ENCODE assay signal across 37 cellular contexts in the genomic region with DNA sequence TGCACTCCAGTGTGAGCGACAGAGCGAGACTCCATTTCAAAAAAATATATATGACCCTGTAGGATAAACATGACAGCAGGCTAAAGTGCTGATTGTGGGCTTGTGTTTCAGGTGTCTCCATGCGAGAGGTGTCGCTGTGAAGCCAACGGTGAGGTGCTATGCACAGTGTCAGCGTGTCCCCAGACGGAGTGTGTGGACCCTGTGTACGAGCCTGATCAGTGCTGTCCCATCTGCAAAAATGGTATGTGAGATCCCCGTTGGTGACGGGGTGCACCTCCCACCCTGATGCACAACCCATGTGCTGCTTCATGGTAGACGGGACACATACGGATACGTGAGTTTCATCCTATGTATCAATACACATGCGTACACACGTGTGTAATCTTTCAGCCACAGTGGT. TPM values are rescaled to one million over a fixed set of nuclear protein-coding genes. Genes with fewer than 3 reads are reported as not detected.
"Had no signal": no experiment of that assay in that cellular context is flagged by ENCODE, and none has a peak within 500 bp of the region (broad histone marks: within the 10 kb centered on the region; RNA-seq: fewer than 3 reads in every experiment).

No MANE protein-coding gene starts in this region.

- H3K36me3 Mint-ChIP-seq: activated CD4-positive, alpha-beta memory T cell treated with anti-CD3 and anti-CD28 coated beads for 36 hours; activated naive CD4-positive, alpha-beta T cell treated with anti-CD3 and anti-CD28 coated beads, Interleukin-2, amount 50 U/mL, for 72 hours; activated naive CD8-positive, alpha-beta T cell treated with anti-CD3 and anti-CD28 coated beads for 36 hours had no signal

- H3K27me3 Mint-ChIP-seq: activated B cell treated with CpG ODN at 0.5 μM for 24 hours had no signal

- H3K36me3 ChIP-seq: adrenal gland, brain microvascular endothelial cell, breast epithelium had no signal

- H3K27ac Mint-ChIP-seq: activated B cell treated with CpG ODN at 0.5 μM for 24 hours; activated CD4-positive, alpha-beta memory T cell treated with anti-CD3 and anti-CD28 coated beads for 36 hours; activated CD4-positive, alpha-beta T cell treated with anti-CD3 and anti-CD28 coated beads, Interleukin-2, amount 10 ng/mL, durations not matched to agents 24 days and 14 days; activated CD8-positive, alpha-beta T cell treated with anti-CD3 and anti-CD28 coated beads for 36 hours; activated naive CD4-positive, alpha-beta T cell treated with anti-CD3 and anti-CD28 coated beads for 36 hours; activated naive CD4-positive, alpha-beta T cell treated with anti-CD3 and anti-CD28 coated beads, Interleukin-2, amount 50 U/mL, for 72 hours; activated naive CD8-positive, alpha-beta T cell treated with anti-CD3 and anti-CD28 coated beads for 36 hours; activated T-cell treated with anti-CD3 and anti-CD28 coated beads, Interleukin-2, amount 50 U/mL, for 72 hours; activated T-helper 1 cell treated with anti-CD3 and anti-CD28 coated beads, Interleukin-12 subunit alpha, Interleukin-12 subunit beta, Interleukin-2, Interleukin-4 antibody, amounts not matched to agents 30 ng/mL and 10 ng/mL and 1 ng/mL, durations not matched to agents 14 hours and 24 hours and 36 hours; activated T-helper 17 cell treated with anti-CD3 and anti-CD28 coated beads, Interleukin-2, amount 50 U/mL, for 72 hours; T-helper 1 cell treated with Interleukin-12 subunit alpha and Interleukin-12 subunit beta and Interleukin-4 antibody, amounts not matched to agents 30 μg/mL and 1 μg/mL, for 36 hours; T-helper 2 cell treated with Interferon-gamma antibody and Interleukin-4, amounts not matched to agents 5 μg/mL and 100 μg/mL, for 36 hours had no signal

- H3K4me3 ChIP-seq: adrenal gland, body of pancreas, breast epithelium had no signal

- FAIRE-seq: astrocyte, TTC549 had no signal

- H3K4me1 Mint-ChIP-seq: activated B cell treated with CpG ODN at 0.5 μM for 24 hours; activated CD4-positive, alpha-beta T cell treated with anti-CD3 and anti-CD28 coated beads, Interleukin-2, amount 10 ng/mL, durations not matched to agents 24 days and 14 days; activated naive CD8-positive, alpha-beta T cell treated with anti-CD3 and anti-CD28 coated beads for 36 hours; activated T-helper 17 cell treated with anti-CD3 and anti-CD28 coated beads, Interleukin-2, amount 50 U/mL, for 72 hours had no signal

- H3K9me3 Mint-ChIP-seq: activated B cell treated with CpG ODN at 0.5 μM for 24 hours; activated CD4-positive, alpha-beta memory T cell treated with anti-CD3 and anti-CD28 coated beads for 36 hours; activated CD4-positive, alpha-beta T cell treated with anti-CD3 and anti-CD28 coated beads, Interleukin-2, amount 10 ng/mL, durations not matched to agents 24 days and 14 days; activated CD8-positive, alpha-beta T cell treated with anti-CD3 and anti-CD28 coated beads for 36 hours; activated naive CD4-positive, alpha-beta T cell treated with anti-CD3 and anti-CD28 coated beads for 36 hours; activated naive CD4-positive, alpha-beta T cell treated with anti-CD3 and anti-CD28 coated beads, Interleukin-2, amount 50 U/mL, for 72 hours; activated naive CD8-positive, alpha-beta T cell treated with anti-CD3 and anti-CD28 coated beads for 36 hours; activated T-cell treated with anti-CD3 and anti-CD28 coated beads, Interleukin-2, amount 50 U/mL, for 4 hours; activated T-cell treated with anti-CD3 and anti-CD28 coated beads, Interleukin-2, amount 50 U/mL, for 72 hours; activated T-helper 1 cell treated with anti-CD3 and anti-CD28 coated beads, Interleukin-12 subunit alpha, Interleukin-12 subunit beta, Interleukin-2, Interleukin-4 antibody, amounts not matched to agents 30 ng/mL and 10 ng/mL and 1 ng/mL, durations not matched to agents 14 hours and 24 hours and 36 hours; activated T-helper 17 cell treated with anti-CD3 and anti-CD28 coated beads, Interleukin-2, amount 50 U/mL, for 72 hours; T-helper 1 cell treated with Interleukin-12 subunit alpha and Interleukin-12 subunit beta and Interleukin-4 antibody, amounts not matched to agents 30 μg/mL and 1 μg/mL, for 36 hours; T-helper 2 cell treated with Interferon-gamma antibody and Interleukin-4, amounts not matched to agents 5 μg/mL and 100 μg/mL, for 36 hours had no signal

- H3K4me3 Mint-ChIP-seq: activated B cell treated with CpG ODN at 0.5 μM for 24 hours; activated CD4-positive, alpha-beta memory T cell treated with anti-CD3 and anti-CD28 coated beads for 36 hours; activated CD4-positive, alpha-beta T cell treated with anti-CD3 and anti-CD28 coated beads, Interleukin-2, amount 10 ng/mL, durations not matched to agents 24 days and 14 days; activated CD8-positive, alpha-beta T cell treated with anti-CD3 and anti-CD28 coated beads for 36 hours; activated naive CD4-positive, alpha-beta T cell treated with anti-CD3 and anti-CD28 coated beads for 36 hours; activated naive CD8-positive, alpha-beta T cell treated with anti-CD3 and anti-CD28 coated beads for 36 hours; activated T-cell treated with anti-CD3 and anti-CD28 coated beads, Interleukin-2, amount 50 U/mL, for 4 hours; activated T-cell treated with anti-CD3 and anti-CD28 coated beads, Interleukin-2, amount 50 U/mL, for 72 hours; activated T-helper 1 cell treated with anti-CD3 and anti-CD28 coated beads, Interleukin-12 subunit alpha, Interleukin-12 subunit beta, Interleukin-2, Interleukin-4 antibody, amounts not matched to agents 30 ng/mL and 10 ng/mL and 1 ng/mL, durations not matched to agents 14 hours and 24 hours and 36 hours; activated T-helper 17 cell treated with anti-CD3 and anti-CD28 coated beads, Interleukin-2, amount 50 U/mL, for 72 hours; T-helper 1 cell treated with Interleukin-12 subunit alpha and Interleukin-12 subunit beta and Interleukin-4 antibody, amounts not matched to agents 30 μg/mL and 1 μg/mL, for 36 hours; T-helper 2 cell treated with Interferon-gamma antibody and Interleukin-4, amounts not matched to agents 5 μg/mL and 100 μg/mL, for 36 hours had no signal

- H3K27me3 ChIP-seq: adrenal gland, body of pancreas, brain microvascular endothelial cell, breast epithelium had no signal

- H3K4me1 ChIP-seq: adrenal gland, body of pancreas, breast epithelium had no signal

- H3K9me3 ChIP-seq: adrenal gland, body of pancreas, breast epithelium had no signal

- DNase-seq: activated B cell treated with CpG ODN at 0.5 μM for 24 hours; activated CD4-positive, alpha-beta memory T cell treated with anti-CD3 and anti-CD28 coated beads for 36 hours; activated CD4-positive, alpha-beta T cell treated with anti-CD3 and anti-CD28 coated beads for 4 hours; activated CD4-positive, alpha-beta T cell treated with anti-CD3 and anti-CD28 coated beads, Interleukin-2, amount 10 ng/mL, durations not matched to agents 24 days and 14 days; activated CD4-positive, alpha-beta T cell treated with anti-CD3 and anti-CD28 coated beads, Interleukin-2, amount 50 U/mL, for 1 hour; activated CD4-positive, alpha-beta T cell treated with anti-CD3 and anti-CD28 coated beads, Interleukin-2, amount 50 U/mL, for 4 hours; activated CD4-positive, CD25-positive, alpha-beta regulatory T cell treated with anti-CD3 and anti-CD28 coated beads, Interleukin-2, amount 50 U/mL, for 72 hours; activated CD8-positive, alpha-beta memory T cell treated with anti-CD3 and anti-CD28 coated beads, Interleukin-2, amount 50 U/mL, for 4 hours; activated CD8-positive, alpha-beta T cell treated with anti-CD3 and anti-CD28 coated beads for 36 hours; activated effector memory CD4-positive, alpha-beta T cell treated with anti-CD3 and anti-CD28 coated beads, Interleukin-2, amount 50 U/mL, for 16 hours; activated gamma-delta T cell treated with Interleukin-2 at 50 U/mL for 16 hours; activated naive CD4-positive, alpha-beta T cell; activated naive CD4-positive, alpha-beta T cell treated with anti-CD3 and anti-CD28 coated beads for 36 hours; activated naive CD4-positive, alpha-beta T cell treated with anti-CD3 and anti-CD28 coated beads, Interleukin-2, amount 50 U/mL, for 16 hours; activated naive CD8-positive, alpha-beta T cell treated with anti-CD3 and anti-CD28 coated beads for 36 hours; activated T-cell treated with anti-CD3 and anti-CD28 coated beads for 4 hours; activated T-cell treated with anti-CD3 and anti-CD28 coated beads, Interleukin-2, amount 50 U/mL, for 1 hour; activated T-cell treated with anti-CD3 and anti-CD28 coated beads, Interleukin-2, amount 50 U/mL, for 4 hours; activated T-cell treated with anti-CD3 and anti-CD28 coated beads, Interleukin-2, amount 50 U/mL, for 72 hours; adrenal gland; amniotic stem cell; aorta; body of pancreas; brain microvascular endothelial cell; central memory CD4-positive, alpha-beta T cell; T-helper 1 cell; T-helper 2 cell; T-helper 9 cell had no signal

RNA-seq across cellular contexts. Expression of a gene that starts 29.2 kb away (rescaled TPM):
- total RNA-seq: activated B cell treated with CpG ODN at 0.5 μM for 24 hours; activated CD4-positive, alpha-beta memory T cell treated with anti-CD3 and anti-CD28 coated beads for 36 hours; activated CD4-positive, alpha-beta T cell treated with anti-CD3 and anti-CD28 coated beads, Interleukin-2, amount 10 ng/mL, durations not matched to agents 24 days and 14 days; activated CD8-positive, alpha-beta memory T cell treated with anti-CD3 and anti-CD28 coated beads for 36 hours; activated CD8-positive, alpha-beta T cell treated with anti-CD3 and anti-CD28 coated beads for 36 hours; activated naive CD4-positive, alpha-beta T cell treated with anti-CD3 and anti-CD28 coated beads for 36 hours; activated naive CD4-positive, alpha-beta T cell treated with anti-CD3 and anti-CD28 coated beads, Interleukin-2, amount 50 U/mL, for 72 hours; activated naive CD8-positive, alpha-beta T cell treated with anti-CD3 and anti-CD28 coated beads for 36 hours; activated T-cell treated with anti-CD3 and anti-CD28 coated beads, Interleukin-2, amount 50 U/mL, for 4 hours; activated T-cell treated with anti-CD3 and anti-CD28 coated beads, Interleukin-2, amount 50 U/mL, for 72 hours; activated T-helper 1 cell treated with anti-CD3 and anti-CD28 coated beads, Interleukin-12 subunit alpha, Interleukin-12 subunit beta, Interleukin-2, Interleukin-4 antibody, amounts not matched to agents 30 ng/mL and 10 ng/mL and 1 ng/mL, durations not matched to agents 14 hours and 24 hours and 36 hours; activated T-helper 17 cell treated with anti-CD3 and anti-CD28 coated beads, Interleukin-2, amount 50 U/mL, for 72 hours; aorta; astrocyte; body of pancreas had no signal
